Comparison of ENCODE assay signal across 10 cellular contexts in the genomic region with DNA sequence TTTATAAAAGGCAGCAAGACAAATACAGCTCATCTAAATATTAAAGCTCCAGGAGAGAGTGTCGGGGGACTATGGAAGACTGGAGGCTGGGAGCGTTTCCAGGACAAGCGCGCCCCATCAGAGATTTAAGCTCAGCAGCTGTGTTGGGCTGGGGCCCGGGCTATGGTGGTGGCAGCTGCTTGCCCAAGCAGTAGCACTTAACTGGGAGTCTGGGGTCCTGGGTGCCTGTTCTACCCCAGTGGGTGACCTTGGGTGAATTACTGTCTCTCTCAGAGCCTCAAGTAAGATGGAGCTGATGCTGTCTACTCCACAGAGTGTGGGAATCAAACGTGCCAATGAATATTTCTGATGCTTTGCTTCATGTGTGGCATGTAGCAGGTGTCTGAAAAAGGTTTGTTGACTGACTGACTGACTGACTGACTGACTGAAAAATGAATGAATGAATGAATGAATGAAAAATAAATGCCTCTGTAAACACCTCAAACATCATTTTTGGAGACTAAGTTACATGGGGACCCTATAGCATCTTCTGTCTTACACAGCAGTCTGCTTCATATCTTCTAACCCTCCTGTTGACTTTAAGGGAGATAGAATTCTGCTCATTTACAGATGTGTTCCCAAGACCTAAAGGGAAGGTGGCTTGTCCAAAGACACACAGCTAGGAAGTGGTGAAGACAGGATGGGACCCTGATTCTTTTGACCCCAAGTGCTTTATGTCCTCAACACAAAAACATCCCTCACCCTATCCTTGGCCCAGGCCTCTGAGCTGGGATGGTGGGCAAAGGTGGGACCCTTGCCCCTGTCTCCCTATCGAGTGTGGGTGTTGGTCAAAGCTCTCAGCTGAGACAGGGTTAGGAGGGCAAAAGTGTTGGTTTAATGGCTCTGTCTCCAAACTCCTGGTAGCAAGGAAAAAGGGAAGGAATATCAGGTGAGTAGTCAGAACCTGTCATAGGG.
DNase-seq lines count a peak whose midpoint lies in the region; ATAC-seq and TF ChIP-seq lines count a peak whose summit lies in the region.
"Had no signal": no experiment of that assay in that cellular context is flagged by ENCODE, and none has a peak within 500 bp of the region (broad histone marks: within the 10 kb centered on the region; RNA-seq: fewer than 3 reads in every experiment).

No MANE protein-coding gene starts in this region.

- 86% methylated on average over 7 of the region's 7 CpGs for WGBS in SK-N-SH (ENCODE audit: low lambda C conversion rate)
- 13 to 43% methylated on average over 3 to 6 of the region's 7 CpGs for WGBS in gastroesophageal sphincter (ENCODE audit: low coverage in 1 of 2), 2 donors

- H3K4me1 ChIP-seq in SK-N-SH (ENCODE audit: control insufficient read depth in 1 of 2, insufficient read depth in 2 of 2, low read depth in 1 of 2, low read length in 1 of 2) (peaks cover 37 to 75% of the 10 kb centered on the region in 2 experiments), gastroesophageal sphincter (peaks cover 0 to 75% (median 8%) of the 10 kb centered on the region in 3 donors), stomach smooth muscle (ENCODE audit: control insufficient read depth, insufficient read depth, low read length) (peaks cover 16% of the 10 kb centered on the region)
- H3K4me1 ChIP-seq: foreskin keratinocyte had no signal

- H3K9ac ChIP-seq in SK-N-SH (peak overlapping the region; percentile 20), stomach smooth muscle (ENCODE audit: low read length in 2 of 2) (peak overlapping the region; percentile 17 to 58)

- H3K9me2 ChIP-seq in SK-N-SH, result no peaks in the 10 kb centered on the region

- TF ChIP-seq CTCF in SK-N-SH (IDR thresholded peaks at IDR 0.05) (no peak), gastroesophageal sphincter (IDR thresholded peaks at IDR 0.05) (no peak)

- peak overlapping the region; percentile 72 to 96 for H3K27ac ChIP-seq in SK-N-SH (ENCODE audit: low read depth in 2 of 2, low read length in 1 of 2)
- peak overlapping the region in 3 of 4 donors; percentile 80 to 84 (median 83) for H3K27ac ChIP-seq in gastroesophageal sphincter
- peak overlapping the region; percentile 81 for H3K27ac ChIP-seq in stomach smooth muscle (ENCODE audit: low read length)
- H3K27ac ChIP-seq: foreskin keratinocyte, HL-60 had no signal

- TF ChIP-seq RAD21 in SK-N-SH (IDR thresholded peaks at IDR 0.05; ENCODE audit: low read length), result no peak

- POLR2A ChIA-PET in SK-N-SH (lab: Yijun Ruan, JAX), result interaction anchor here (0.6 to 2.2 kb wide), 7 partner anchors 7 to 57 kb away, joined by 3 to 8 read pairs (median 5); no protein-coding TSS in a partner anchor

- no peaks in the 10 kb centered on the region for H3K9me3 ChIP-seq in SK-N-SH
- H3K9me3 ChIP-seq in gastroesophageal sphincter, result no peaks in the 10 kb centered on the region
- H3K9me3 ChIP-seq in stomach smooth muscle (ENCODE audit: control insufficient read depth in 2 of 2, low read length in 2 of 2), result no peaks in the 10 kb centered on the region

- H4K20me1 ChIP-seq in SK-N-SH (ENCODE audit: insufficient read depth), result no peaks in the 10 kb centered on the region

- no peak for TF ChIP-seq EP300 in SK-N-SH (IDR thresholded peaks at IDR 0.05; ENCODE audit: borderline replicate concordance in 1 of 2, low read depth in 1 of 2, low read length in 1 of 2)
- TF ChIP-seq EP300 in gastroesophageal sphincter (IDR thresholded peaks at IDR 0.05), result no peak

- no peak for DNase-seq in activated T-cell treated with anti-CD3 and anti-CD28 coated beads, Interleukin-2, amount 50 U/mL, for 4 hours
- DNase-seq in activated T-cell treated with anti-CD3 and anti-CD28 coated beads for 4 hours, result no peak
- DNase-seq in SK-N-SH, result no peak
- DNase-seq in HK-2 (ENCODE audit: unreplicated experiment), result no peak
- no peak for DNase-seq in NCI-H187 (lab: John Stamatoyannopoulos, UW)
- no peak for DNase-seq in cortex of kidney (lab: John Stamatoyannopoulos, UW)

- H3F3A ChIP-seq in SK-N-SH (replicated peaks; ENCODE audit: insufficient read depth), result peaks cover 5% of the 10 kb centered on the region

- H3K9me3 Mint-ChIP-seq in activated T-cell treated with anti-CD3 and anti-CD28 coated beads, Interleukin-2, amount 50 U/mL, for 4 hours, result no peaks in the 10 kb centered on the region

- peaks cover 33% of the 10 kb centered on the region for H3K4me1 Mint-ChIP-seq in activated T-cell treated with anti-CD3 and anti-CD28 coated beads, Interleukin-2, amount 50 U/mL, for 4 hours (ENCODE audit: low read depth)

- H3K79me2 ChIP-seq in SK-N-SH (ENCODE audit: insufficient read depth), result no peaks in the 10 kb centered on the region

- H3K36me3 ChIP-seq in SK-N-SH (replicated peaks in 1 of 2; ENCODE audit: control insufficient read depth in 1 of 2, insufficient read depth in 2 of 2, low read length in 1 of 2) (no peaks in the 10 kb centered on the region), gastroesophageal sphincter (no peaks in the 10 kb centered on the region), stomach smooth muscle (ENCODE audit: control insufficient read depth in 2 of 2, insufficient read depth in 2 of 2, low read length in 2 of 2) (no peaks in the 10 kb centered on the region)

- no peaks in the 10 kb centered on the region for H3K36me3 Mint-ChIP-seq in activated T-cell treated with anti-CD3 and anti-CD28 coated beads, Interleukin-2, amount 50 U/mL, for 4 hours (ENCODE audit: insufficient read depth)

- H3K4me2 ChIP-seq in SK-N-SH, result peak overlapping the region; percentile 65

- peak overlapping the region; percentile 16 to 24; a peak in 2 of 4 replicates for H3K4me3 ChIP-seq in SK-N-SH (ENCODE audit: low read depth in 2 of 2, low read length in 1 of 2)
- no peak overlapping the region for H3K4me3 ChIP-seq in gastroesophageal sphincter
- H3K4me3 ChIP-seq in stomach smooth muscle (ENCODE audit: low read length in 2 of 2), result peak overlapping the region; percentile 52 to 58

- peak overlapping the region; percentile 60 for H3K4me3 Mint-ChIP-seq in activated T-cell treated with anti-CD3 and anti-CD28 coated beads, Interleukin-2, amount 50 U/mL, for 4 hours

- H3K27me3 Mint-ChIP-seq in activated T-cell treated with anti-CD3 and anti-CD28 coated beads, Interleukin-2, amount 50 U/mL, for 4 hours (ENCODE audit: low read depth), result peaks cover 12% of the 10 kb centered on the region

- ATAC-seq in activated T-cell treated with anti-CD3 and anti-CD28 coated beads, Interleukin-2, amount 50 U/mL, for 4 hours, result no peak
- ATAC-seq in gastroesophageal sphincter, result no peak

- CTCF ChIA-PET in SK-N-SH (lab: Yijun Ruan, JAX), result interaction anchor here (0.6 to 2.6 kb wide), 15 partner anchors 10 to 481 kb away, joined by 3 to 12 read pairs (median 4); no protein-coding TSS in a partner anchor

- TF ChIP-seq POLR2A in gastroesophageal sphincter (IDR thresholded peaks at IDR 0.05), result no peak

- H2AFZ ChIP-seq in SK-N-SH (ENCODE audit: low read depth), result peak overlapping the region; percentile 71

- H3K27me3 ChIP-seq in SK-N-SH (ENCODE audit: insufficient read depth), result no peaks in the 10 kb centered on the region
- H3K27me3 ChIP-seq in gastroesophageal sphincter, result no peaks in the 10 kb centered on the region
- H3K27me3 ChIP-seq in stomach smooth muscle (ENCODE audit: control insufficient read depth in 1 of 2, insufficient read depth in 2 of 2, low read length in 2 of 2), result peaks cover 0 to 2% of the 10 kb centered on the region in 2 donors

TF ChIP-seq in SK-N-SH, 30 proteins besides CTCF, POLR2A, EP300 and RAD21:
- TF ChIP-seq, protein P1, sequence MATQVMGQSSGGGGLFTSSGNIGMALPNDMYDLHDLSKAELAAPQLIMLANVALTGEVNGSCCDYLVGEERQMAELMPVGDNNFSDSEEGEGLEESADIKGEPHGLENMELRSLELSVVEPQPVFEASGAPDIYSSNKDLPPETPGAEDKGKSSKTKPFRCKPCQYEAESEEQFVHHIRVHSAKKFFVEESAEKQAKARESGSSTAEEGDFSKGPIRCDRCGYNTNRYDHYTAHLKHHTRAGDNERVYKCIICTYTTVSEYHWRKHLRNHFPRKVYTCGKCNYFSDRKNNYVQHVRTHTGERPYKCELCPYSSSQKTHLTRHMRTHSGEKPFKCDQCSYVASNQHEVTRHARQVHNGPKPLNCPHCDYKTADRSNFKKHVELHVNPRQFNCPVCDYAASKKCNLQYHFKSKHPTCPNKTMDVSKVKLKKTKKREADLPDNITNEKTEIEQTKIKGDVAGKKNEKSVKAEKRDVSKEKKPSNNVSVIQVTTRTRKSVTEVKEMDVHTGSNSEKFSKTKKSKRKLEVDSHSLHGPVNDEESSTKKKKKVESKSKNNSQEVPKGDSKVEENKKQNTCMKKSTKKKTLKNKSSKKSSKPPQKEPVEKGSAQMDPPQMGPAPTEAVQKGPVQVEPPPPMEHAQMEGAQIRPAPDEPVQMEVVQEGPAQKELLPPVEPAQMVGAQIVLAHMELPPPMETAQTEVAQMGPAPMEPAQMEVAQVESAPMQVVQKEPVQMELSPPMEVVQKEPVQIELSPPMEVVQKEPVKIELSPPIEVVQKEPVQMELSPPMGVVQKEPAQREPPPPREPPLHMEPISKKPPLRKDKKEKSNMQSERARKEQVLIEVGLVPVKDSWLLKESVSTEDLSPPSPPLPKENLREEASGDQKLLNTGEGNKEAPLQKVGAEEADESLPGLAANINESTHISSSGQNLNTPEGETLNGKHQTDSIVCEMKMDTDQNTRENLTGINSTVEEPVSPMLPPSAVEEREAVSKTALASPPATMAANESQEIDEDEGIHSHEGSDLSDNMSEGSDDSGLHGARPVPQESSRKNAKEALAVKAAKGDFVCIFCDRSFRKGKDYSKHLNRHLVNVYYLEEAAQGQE (IDR thresholded peaks at IDR 0.05; ENCODE audit: low read depth, low read length), result no peak
- 0 out of 2 replicates have a peak, but pooled peaks have one; percentile 8 for TF ChIP-seq YY1 (IDR thresholded peaks at IDR 0.05; ENCODE audit: low read depth)

Comparison
In these comparisons a context has a peak if more than half of its experiments do, and no peak if none do; other contexts are left out.
1. H3K4me3 ChIP-seq: peak in SK-N-SH (2 of 2) and stomach smooth muscle (2 of 2); none in gastroesophageal sphincter (0 of 2).
2. Peak in every context shown above with its lines, with median percentiles within 50 percentile points of each other: H3K27ac ChIP-seq.